In the genomic region with DNA sequence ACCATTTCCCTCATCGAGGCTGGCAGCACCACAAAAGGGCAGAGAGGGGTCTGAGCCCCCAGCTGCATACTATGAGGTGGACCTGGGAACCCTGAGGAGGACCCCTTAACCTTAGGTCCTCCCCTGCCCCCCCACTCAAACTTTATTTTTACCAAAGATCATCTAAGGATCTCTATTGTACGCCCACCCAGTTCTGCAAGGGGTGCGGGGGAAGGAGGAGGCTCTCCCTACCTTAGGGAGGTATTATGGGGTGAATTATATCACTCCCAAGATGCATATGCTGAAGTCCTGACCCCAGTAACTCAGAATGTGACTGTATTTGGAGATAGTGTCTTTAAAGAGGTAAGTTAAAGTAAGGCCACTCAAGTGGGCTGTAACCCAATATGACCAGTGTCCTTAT, we compare ENCODE assay signal across 35 cellular contexts. TPM values are rescaled to one million over a fixed set of nuclear protein-coding genes. Genes with fewer than 3 reads are reported as not detected.
"Had no signal": no experiment of that assay in that cellular context is flagged by ENCODE, and none has a peak within 500 bp of the region (broad histone marks: within the 10 kb centered on the region; RNA-seq: fewer than 3 reads in every experiment).

No MANE protein-coding gene starts in this region.

- H3K9me3 ChIP-seq: ascending aorta had no signal

- H3K27ac ChIP-seq: ascending aorta, cardiac muscle cell, VCaP had no signal

- H3K36me3 ChIP-seq: ascending aorta, cardiac muscle cell had no signal

- H3K27ac Mint-ChIP-seq: activated B cell treated with CpG ODN at 0.5 μM for 24 hours; activated CD4-positive, alpha-beta memory T cell treated with anti-CD3 and anti-CD28 coated beads, Interleukin-2, amount 10 ng/mL, durations not matched to agents 7 days and 5 days; activated CD4-positive, alpha-beta T cell treated with anti-CD3 and anti-CD28 coated beads for 36 hours; activated CD4-positive, alpha-beta T cell treated with anti-CD3 and anti-CD28 coated beads, Interleukin-2, amount 10 ng/mL, durations not matched to agents 7 days and 5 days; activated CD8-positive, alpha-beta memory T cell treated with anti-CD3 and anti-CD28 coated beads, Interleukin-2, amount 10 ng/mL, durations not matched to agents 7 days and 5 days; activated CD8-positive, alpha-beta T cell treated with anti-CD3 and anti-CD28 coated beads, Interleukin-2, amount 10 ng/mL, durations not matched to agents 7 days and 5 days; activated naive CD4-positive, alpha-beta T cell treated with anti-CD3 and anti-CD28 coated beads, Interleukin-2, amount 10 ng/mL, durations not matched to agents 7 days and 5 days; activated naive CD4-positive, alpha-beta T cell treated with anti-CD3 and anti-CD28 coated beads, Interleukin-2, amount 50 U/mL, for 24 hours; activated naive CD8-positive, alpha-beta T cell; activated naive CD8-positive, alpha-beta T cell treated with anti-CD3 and anti-CD28 coated beads, Interleukin-2, amount 10 ng/mL, durations not matched to agents 7 days and 5 days; activated naive CD8-positive, alpha-beta T cell treated with anti-CD3 and anti-CD28 coated beads, Interleukin-2, amount 50 U/mL, for 24 hours; activated T-cell treated with anti-CD3 and anti-CD28 coated beads, Interleukin-2, amount 50 U/mL, for 24 hours; activated T-helper 2 cell treated with anti-CD3 and anti-CD28 coated beads, Interferon-gamma antibody, Interleukin-2, Interleukin-4, amounts not matched to agents 10 μg/mL and 5 μg/mL and 100 μg/mL, durations not matched to agents 14 hours and 24 hours and 36 hours; T-cell; T-helper 2 cell treated with Interferon-gamma antibody and Interleukin-4, amounts not matched to agents 5 μg/mL and 100 μg/mL, for 36 hours had no signal

- H3K36me3 Mint-ChIP-seq: activated CD8-positive, alpha-beta memory T cell treated with anti-CD3 and anti-CD28 coated beads, Interleukin-2, amount 10 ng/mL, durations not matched to agents 7 days and 5 days; activated naive CD4-positive, alpha-beta T cell treated with anti-CD3 and anti-CD28 coated beads, Interleukin-2, amount 10 ng/mL, durations not matched to agents 7 days and 5 days; activated naive CD4-positive, alpha-beta T cell treated with anti-CD3 and anti-CD28 coated beads, Interleukin-2, amount 50 U/mL, for 24 hours; activated naive CD8-positive, alpha-beta T cell; activated naive CD8-positive, alpha-beta T cell treated with anti-CD3 and anti-CD28 coated beads, Interleukin-2, amount 10 ng/mL, durations not matched to agents 7 days and 5 days; brain; T-cell had no signal

- H3K4me3 ChIP-seq: ascending aorta, cardiac muscle cell had no signal

- H3K9me3 Mint-ChIP-seq: activated B cell treated with CpG ODN at 0.5 μM for 24 hours; activated CD4-positive, alpha-beta memory T cell treated with anti-CD3 and anti-CD28 coated beads, Interleukin-2, amount 10 ng/mL, durations not matched to agents 7 days and 5 days; activated CD4-positive, alpha-beta T cell treated with anti-CD3 and anti-CD28 coated beads, Interleukin-2, amount 10 ng/mL, durations not matched to agents 7 days and 5 days; activated naive CD4-positive, alpha-beta T cell treated with anti-CD3 and anti-CD28 coated beads, Interleukin-2, amount 10 ng/mL, durations not matched to agents 7 days and 5 days; activated naive CD4-positive, alpha-beta T cell treated with anti-CD3 and anti-CD28 coated beads, Interleukin-2, amount 50 U/mL, for 24 hours; activated naive CD8-positive, alpha-beta T cell treated with anti-CD3 and anti-CD28 coated beads, Interleukin-2, amount 10 ng/mL, durations not matched to agents 7 days and 5 days; activated naive CD8-positive, alpha-beta T cell treated with anti-CD3 and anti-CD28 coated beads, Interleukin-2, amount 50 U/mL, for 24 hours; activated T-cell treated with anti-CD3 and anti-CD28 coated beads, Interleukin-2, amount 50 U/mL, for 24 hours; activated T-helper 2 cell treated with anti-CD3 and anti-CD28 coated beads, Interferon-gamma antibody, Interleukin-2, Interleukin-4, amounts not matched to agents 10 μg/mL and 5 μg/mL and 100 μg/mL, durations not matched to agents 14 hours and 24 hours and 36 hours; central memory CD8-positive, alpha-beta T cell; T-cell; T-helper 2 cell treated with Interferon-gamma antibody and Interleukin-4, amounts not matched to agents 5 μg/mL and 100 μg/mL, for 36 hours had no signal

- H3K27me3 ChIP-seq: ascending aorta, cardiac muscle cell had no signal

- H3K4me1 Mint-ChIP-seq: activated CD4-positive, alpha-beta memory T cell treated with anti-CD3 and anti-CD28 coated beads, Interleukin-2, amount 10 ng/mL, durations not matched to agents 7 days and 5 days; activated CD4-positive, alpha-beta T cell treated with anti-CD3 and anti-CD28 coated beads for 36 hours; activated CD4-positive, alpha-beta T cell treated with anti-CD3 and anti-CD28 coated beads, Interleukin-2, amount 10 ng/mL, durations not matched to agents 7 days and 5 days; activated CD8-positive, alpha-beta memory T cell treated with anti-CD3 and anti-CD28 coated beads, Interleukin-2, amount 10 ng/mL, durations not matched to agents 7 days and 5 days; activated naive CD4-positive, alpha-beta T cell treated with anti-CD3 and anti-CD28 coated beads, Interleukin-2, amount 10 ng/mL, durations not matched to agents 7 days and 5 days; activated naive CD4-positive, alpha-beta T cell treated with anti-CD3 and anti-CD28 coated beads, Interleukin-2, amount 50 U/mL, for 24 hours; activated naive CD8-positive, alpha-beta T cell treated with anti-CD3 and anti-CD28 coated beads, Interleukin-2, amount 10 ng/mL, durations not matched to agents 7 days and 5 days; activated naive CD8-positive, alpha-beta T cell treated with anti-CD3 and anti-CD28 coated beads, Interleukin-2, amount 50 U/mL, for 24 hours; central memory CD8-positive, alpha-beta T cell; T-cell had no signal

- H3K4me3 Mint-ChIP-seq: activated B cell treated with CpG ODN at 0.5 μM for 24 hours; activated CD4-positive, alpha-beta memory T cell treated with anti-CD3 and anti-CD28 coated beads, Interleukin-2, amount 10 ng/mL, durations not matched to agents 7 days and 5 days; activated CD4-positive, alpha-beta T cell treated with anti-CD3 and anti-CD28 coated beads for 36 hours; activated CD4-positive, alpha-beta T cell treated with anti-CD3 and anti-CD28 coated beads, Interleukin-2, amount 10 ng/mL, durations not matched to agents 7 days and 5 days; activated CD8-positive, alpha-beta memory T cell treated with anti-CD3 and anti-CD28 coated beads, Interleukin-2, amount 10 ng/mL, durations not matched to agents 7 days and 5 days; activated CD8-positive, alpha-beta T cell treated with anti-CD3 and anti-CD28 coated beads, Interleukin-2, amount 10 ng/mL, durations not matched to agents 7 days and 5 days; activated naive CD4-positive, alpha-beta T cell treated with anti-CD3 and anti-CD28 coated beads, Interleukin-2, amount 10 ng/mL, durations not matched to agents 7 days and 5 days; activated naive CD4-positive, alpha-beta T cell treated with anti-CD3 and anti-CD28 coated beads, Interleukin-2, amount 50 U/mL, for 24 hours; activated naive CD8-positive, alpha-beta T cell; activated naive CD8-positive, alpha-beta T cell treated with anti-CD3 and anti-CD28 coated beads, Interleukin-2, amount 10 ng/mL, durations not matched to agents 7 days and 5 days; activated naive CD8-positive, alpha-beta T cell treated with anti-CD3 and anti-CD28 coated beads, Interleukin-2, amount 50 U/mL, for 24 hours; activated T-cell treated with anti-CD3 and anti-CD28 coated beads, Interleukin-2, amount 50 U/mL, for 24 hours; brain; central memory CD8-positive, alpha-beta T cell; T-cell; T-helper 2 cell treated with Interferon-gamma antibody and Interleukin-4, amounts not matched to agents 5 μg/mL and 100 μg/mL, for 36 hours had no signal

- H3K4me1 ChIP-seq: ascending aorta had no signal

- DNase-seq: activated B cell treated with CpG ODN at 0.5 μM for 24 hours; activated CD4-positive, alpha-beta memory T cell treated with anti-CD3 and anti-CD28 coated beads, Interleukin-2, amount 10 ng/mL, durations not matched to agents 7 days and 5 days; activated CD4-positive, alpha-beta T cell treated with anti-CD3 and anti-CD28 coated beads for 36 hours; activated CD4-positive, alpha-beta T cell treated with anti-CD3 and anti-CD28 coated beads for 48 hours; activated CD4-positive, alpha-beta T cell treated with anti-CD3 and anti-CD28 coated beads, Interleukin-2, amount 10 ng/mL, durations not matched to agents 7 days and 5 days; activated CD4-positive, alpha-beta T cell treated with anti-CD3 and anti-CD28 coated beads, Interleukin-2, amount 50 U/mL, for 48 hours; activated CD4-positive, CD25-positive, alpha-beta regulatory T cell treated with anti-CD3 and anti-CD28 coated beads, Interleukin-2, amount 50 U/mL, for 72 hours; activated CD8-positive, alpha-beta memory T cell treated with anti-CD3 and anti-CD28 coated beads for 24 hours; activated CD8-positive, alpha-beta memory T cell treated with anti-CD3 and anti-CD28 coated beads, Interleukin-2, amount 10 ng/mL, durations not matched to agents 7 days and 5 days; activated CD8-positive, alpha-beta memory T cell treated with anti-CD3 and anti-CD28 coated beads, Interleukin-2, amount 50 U/mL, for 48 hours; activated CD8-positive, alpha-beta T cell treated with anti-CD3 and anti-CD28 coated beads, Interleukin-2, amount 10 ng/mL, durations not matched to agents 7 days and 5 days; activated effector memory CD4-positive, alpha-beta T cell treated with Interleukin-2 at 50 U/mL for 16 hours; activated gamma-delta T cell; activated naive CD4-positive, alpha-beta T cell treated with anti-CD3 and anti-CD28 coated beads, Interleukin-2, amount 10 ng/mL, durations not matched to agents 7 days and 5 days; activated naive CD4-positive, alpha-beta T cell treated with Interleukin-2 at 50 U/mL for 16 hours; activated naive CD8-positive, alpha-beta T cell treated with anti-CD3 and anti-CD28 coated beads, Interleukin-2, amount 10 ng/mL, durations not matched to agents 7 days and 5 days; activated naive CD8-positive, alpha-beta T cell treated with anti-CD3 and anti-CD28 coated beads, Interleukin-2, amount 50 U/mL, for 24 hours; activated T-cell treated with anti-CD3 and anti-CD28 coated beads, Interleukin-2, amount 50 U/mL, for 24 hours; activated T-cell treated with anti-CD3 and anti-CD28 coated beads, Interleukin-2, amount 50 U/mL, for 48 hours; amygdala; anterior cingulate cortex; cerebellar nuclear complex; T-cell; T-helper 2 cell; T-helper 9 cell had no signal

- H3K27me3 Mint-ChIP-seq: activated CD8-positive, alpha-beta memory T cell treated with anti-CD3 and anti-CD28 coated beads, Interleukin-2, amount 10 ng/mL, durations not matched to agents 7 days and 5 days had no signal

- ATAC-seq: activated CD4-positive, alpha-beta T cell treated with anti-CD3 and anti-CD28 coated beads for 36 hours; activated CD8-positive, alpha-beta memory T cell treated with anti-CD3 and anti-CD28 coated beads, Interleukin-2, amount 10 ng/mL, durations not matched to agents 7 days and 5 days; activated CD8-positive, alpha-beta T cell treated with anti-CD3 and anti-CD28 coated beads, Interleukin-2, amount 10 ng/mL, durations not matched to agents 7 days and 5 days; activated naive CD8-positive, alpha-beta T cell treated with anti-CD3 and anti-CD28 coated beads, Interleukin-2, amount 50 U/mL, for 24 hours; T-cell had no signal

RNA-seq across cellular contexts. Expression of a gene that starts 26.8 kb away (rescaled TPM):
- total RNA-seq: activated B cell treated with CpG ODN at 0.5 μM for 24 hours; activated CD4-positive, alpha-beta memory T cell treated with anti-CD3 and anti-CD28 coated beads, Interleukin-2, amount 10 ng/mL, durations not matched to agents 7 days and 5 days; activated CD4-positive, alpha-beta T cell treated with anti-CD3 and anti-CD28 coated beads for 36 hours; activated CD4-positive, alpha-beta T cell treated with anti-CD3 and anti-CD28 coated beads, Interleukin-2, amount 10 ng/mL, durations not matched to agents 7 days and 5 days; activated CD8-positive, alpha-beta memory T cell treated with anti-CD3 and anti-CD28 coated beads, Interleukin-2, amount 10 ng/mL, durations not matched to agents 7 days and 5 days; activated CD8-positive, alpha-beta T cell treated with anti-CD3 and anti-CD28 coated beads, Interleukin-2, amount 10 ng/mL, durations not matched to agents 7 days and 5 days; activated naive CD8-positive, alpha-beta T cell treated with anti-CD3 and anti-CD28 coated beads, Interleukin-2, amount 10 ng/mL, durations not matched to agents 7 days and 5 days; T-helper 1 cell treated with Interleukin-12 subunit alpha and Interleukin-12 subunit beta and Interleukin-4 antibody, amounts not matched to agents 30 ng/mL and 1 ng/mL, for 36 hours had no signal
